12 cellular contexts compared by ENCODE assay signal in the genomic region with DNA sequence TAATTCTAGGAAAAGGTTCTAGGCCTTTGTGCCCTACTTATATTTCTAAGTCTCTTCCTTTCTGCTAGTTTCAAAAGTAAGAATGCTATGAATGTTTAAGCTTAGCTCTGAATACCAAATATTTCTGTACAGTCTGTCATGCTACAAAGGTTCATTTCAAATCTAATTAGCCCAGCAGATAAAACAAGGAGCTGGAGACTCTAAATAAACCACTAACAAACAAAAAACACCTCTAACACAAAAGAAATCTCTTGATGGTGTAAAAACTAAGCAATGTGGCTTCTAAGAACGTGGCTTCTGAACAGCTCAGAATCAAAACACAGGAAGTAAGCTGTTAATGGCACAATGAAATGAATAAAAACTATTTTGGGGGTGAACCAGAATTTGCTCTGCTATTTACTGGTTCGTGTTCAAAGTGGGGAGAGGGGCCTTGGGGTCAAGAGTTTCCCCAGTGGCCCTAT.
DNase-seq lines count a peak whose midpoint lies in the region; ATAC-seq and TF ChIP-seq lines count a peak whose summit lies in the region.
"Had no signal": no experiment of that assay in that cellular context is flagged by ENCODE, and none has a peak within 500 bp of the region (broad histone marks: within the 10 kb centered on the region; RNA-seq: fewer than 3 reads in every experiment).

No MANE protein-coding gene starts in this region.

- H3K9me3 Mint-ChIP-seq in activated T-cell treated with anti-CD3 and anti-CD28 coated beads, Interleukin-2, amount 50 U/mL, for 72 hours: no peaks in the 10 kb centered on the region
- H3K9me3 Mint-ChIP-seq in activated CD4-positive, alpha-beta memory T cell treated with anti-CD3 and anti-CD28 coated beads for 36 hours: no peaks in the 10 kb centered on the region

- H3K27me3 Mint-ChIP-seq in activated T-cell treated with anti-CD3 and anti-CD28 coated beads, Interleukin-2, amount 50 U/mL, for 72 hours (ENCODE audit: low read depth): no peaks in the 10 kb centered on the region
- H3K27me3 Mint-ChIP-seq in activated CD4-positive, alpha-beta memory T cell treated with anti-CD3 and anti-CD28 coated beads for 36 hours: no peaks in the 10 kb centered on the region

- peaks cover 68% of the 10 kb centered on the region for H3K4me1 Mint-ChIP-seq in activated T-cell treated with anti-CD3 and anti-CD28 coated beads, Interleukin-2, amount 50 U/mL, for 72 hours (ENCODE audit: low read depth)
- peaks cover 51% of the 10 kb centered on the region for H3K4me1 Mint-ChIP-seq in activated CD4-positive, alpha-beta memory T cell treated with anti-CD3 and anti-CD28 coated beads for 36 hours (ENCODE audit: low read depth)

- H3K27ac Mint-ChIP-seq in activated T-cell treated with anti-CD3 and anti-CD28 coated beads, Interleukin-2, amount 50 U/mL, for 72 hours: peak overlapping the region; percentile 95
- peak overlapping the region; percentile 72 for H3K27ac Mint-ChIP-seq in activated CD4-positive, alpha-beta memory T cell treated with anti-CD3 and anti-CD28 coated beads for 36 hours

- ATAC-seq in activated T-cell treated with anti-CD3 and anti-CD28 coated beads, Interleukin-2, amount 50 U/mL, for 72 hours (replicated peaks in 1 of 2): no peak
- no peak for ATAC-seq in thoracic aorta (ENCODE audit: insufficient number of reproducible peaks, low FRiP score, low read depth)

- H3K4me1 ChIP-seq in iPS-20b (ENCODE audit: insufficient read depth, low read length): peaks cover 37% of the 10 kb centered on the region
- peaks cover 6 to 16% of the 10 kb centered on the region in 2 donors for H3K4me1 ChIP-seq in thoracic aorta (ENCODE audit: control insufficient read depth in 1 of 2, low read depth in 2 of 2)

- no peak for TF ChIP-seq CTCF in thoracic aorta (IDR thresholded peaks at IDR 0.05)

- peak overlapping the region; percentile 81 to 89 for H3K4me3 Mint-ChIP-seq in activated T-cell treated with anti-CD3 and anti-CD28 coated beads, Interleukin-2, amount 50 U/mL, for 72 hours
- H3K4me3 Mint-ChIP-seq in activated CD4-positive, alpha-beta memory T cell treated with anti-CD3 and anti-CD28 coated beads for 36 hours: peak overlapping the region; percentile 71

- H3K9me3 ChIP-seq in iPS-20b (ENCODE audit: insufficient read depth, low read depth, low read length): no peaks in the 10 kb centered on the region
- H3K9me3 ChIP-seq in thoracic aorta: no peaks in the 10 kb centered on the region

- no peak for DNase-seq in activated T-cell treated with anti-CD3 and anti-CD28 coated beads, Interleukin-2, amount 50 U/mL, for 72 hours
- DNase-seq in activated T-cell treated with anti-CD3 and anti-CD28 coated beads, Interleukin-2, amount 50 U/mL, for 48 hours: no peak
- DNase-seq in activated CD4-positive, alpha-beta memory T cell treated with anti-CD3 and anti-CD28 coated beads for 36 hours: no peak
- no peak for DNase-seq in thoracic aorta (ENCODE audit: low spot score)
- DNase-seq in NCI-H1930 (lab: John Stamatoyannopoulos, UW): no peak
- no peak for DNase-seq in germinal center (ENCODE audit: low spot score)
- no peak for DNase-seq in activated gamma-delta T cell (lab: John Stamatoyannopoulos, UW)
- DNase-seq: activated CD4-positive, CD25-positive, alpha-beta regulatory T cell treated with anti-CD3 and anti-CD28 coated beads, Interleukin-2, amount 50 U/mL, for 72 hours; AML-193; erythroblast; posterior cingulate gyrus had no signal

- intact Hi-C loops in activated CD4-positive, alpha-beta memory T cell treated with anti-CD3 and anti-CD28 coated beads for 36 hours (cut with micrococcal nuclease): loop anchor here (1.0 to 5.0 kb wide), 2 partner anchors 13 to 230 kb away; no protein-coding TSS in a partner anchor

- CTCF ChIA-PET in activated CD4-positive, alpha-beta memory T cell treated with anti-CD3 and anti-CD28 coated beads for 36 hours (lab: Charles Lee): interaction anchor here (1.0 to 2.0 kb wide), 7 partner anchors 11 to 292 kb away, joined by 3 to 14 read pairs (median 5); no protein-coding TSS in a partner anchor

- H3K4me3 ChIP-seq in iPS-20b (ENCODE audit: low read length) (no peak overlapping the region), thoracic aorta (peak overlapping the region; percentile 48)

- H3K27me3 ChIP-seq in iPS-20b (ENCODE audit: insufficient read depth, low read length) (no peaks in the 10 kb centered on the region), thoracic aorta (replicated peaks; ENCODE audit: insufficient read depth) (no peaks in the 10 kb centered on the region)

- H3K9ac ChIP-seq in iPS-20b (ENCODE audit: low read depth, low read length): peak overlapping the region; percentile 26; the same call in 1 of the 2 replicates

- H3K36me3 Mint-ChIP-seq in activated T-cell treated with anti-CD3 and anti-CD28 coated beads, Interleukin-2, amount 50 U/mL, for 72 hours (ENCODE audit: insufficient read depth in 2 of 2): no peaks in the 10 kb centered on the region
- no peaks in the 10 kb centered on the region for H3K36me3 Mint-ChIP-seq in activated CD4-positive, alpha-beta memory T cell treated with anti-CD3 and anti-CD28 coated beads for 36 hours

- POLR2A ChIA-PET in activated CD4-positive, alpha-beta memory T cell treated with anti-CD3 and anti-CD28 coated beads for 36 hours (lab: Charles Lee): interaction anchor here (0.6 to 1.7 kb wide), 5 partner anchors 20 to 263 kb away, joined by 3 to 4 read pairs (median 3); no protein-coding TSS in a partner anchor

- H3K36me3 ChIP-seq in iPS-20b (ENCODE audit: insufficient read depth, low read depth, low read length): no peaks in the 10 kb centered on the region
- no peaks in the 10 kb centered on the region for H3K36me3 ChIP-seq in thoracic aorta

- no peak overlapping the region for H3K27ac ChIP-seq in iPS-20b (ENCODE audit: low read length)
- H3K27ac ChIP-seq in thoracic aorta: peak overlapping the region in 1 of 2 donors; percentile 30
